Comparison of ENCODE assay signal across 20 cellular contexts in genomic region chr16:1323296-1324239, GRCh38. TPM values are rescaled to one million over a fixed set of nuclear protein-coding genes. Genes with fewer than 3 reads are reported as not detected.
DNase-seq lines count a peak whose midpoint lies in the region; ATAC-seq and TF ChIP-seq lines count a peak whose summit lies in the region.
"Had no signal": no experiment of that assay in that cellular context is flagged by ENCODE, and none has a peak within 500 bp of the region (broad histone marks: within the 10 kb centered on the region; RNA-seq: fewer than 3 reads in every experiment).

No MANE protein-coding gene starts in this region.

- H3K9me2 ChIP-seq in PC-3 (replicated peaks; ENCODE audit: low read length): no peaks in the 10 kb centered on the region
- H3K9me2 ChIP-seq: SK-N-SH had no signal

- BruUV-seq in Caco-2 (replicated peaks; lab: Mats Ljungman, UMichigan) (no TSS peak), PC-3 (replicated peaks; lab: Mats Ljungman, UMichigan) (no TSS peak)

- no peaks in the 10 kb centered on the region for H3K9me3 ChIP-seq in fibroblast of lung (ENCODE audit: control insufficient read depth, insufficient read depth, low read depth, low read length)
- no peaks in the 10 kb centered on the region for H3K9me3 ChIP-seq in Caco-2
- no peaks in the 10 kb centered on the region for H3K9me3 ChIP-seq in PC-3 (ENCODE audit: low read length)
- H3K9me3 ChIP-seq: ascending aorta, SK-N-SH had no signal

- POLR2A ChIA-PET in Caco-2 (lab: Charles Lee): no interaction called here
- POLR2A ChIA-PET in PC-3 (lab: Charles Lee; ENCODE audit: unreplicated experiment): no interaction called here

- no peaks in the 10 kb centered on the region for H3K4me1 ChIP-seq in fibroblast of lung (ENCODE audit: control insufficient read depth, extremely low read depth, insufficient read depth, low read length)
- no peaks in the 10 kb centered on the region for H3K4me1 ChIP-seq in Caco-2
- H3K4me1 ChIP-seq in PC-3 (ENCODE audit: insufficient read depth, low read length): no peaks in the 10 kb centered on the region
- H3K4me1 ChIP-seq: ascending aorta had no signal

- H2AFZ ChIP-seq in fibroblast of lung (ENCODE audit: low read length) (no peak overlapping the region), PC-3 (ENCODE audit: low read length) (no peak overlapping the region)

- H3K4me2 ChIP-seq in fibroblast of lung (ENCODE audit: extremely low read depth, insufficient read depth, low read length) (no peak overlapping the region), PC-3 (ENCODE audit: low read length) (no peak overlapping the region)
- H3K4me2 ChIP-seq: SK-N-SH had no signal

- H3K4me1 Mint-ChIP-seq in Caco-2 (ENCODE audit: low read depth, unreplicated experiment): no peaks in the 10 kb centered on the region

- H3K27me3 Mint-ChIP-seq in Caco-2 (ENCODE audit: insufficient read depth, unreplicated experiment): no peaks in the 10 kb centered on the region

- TF ChIP-seq CTCF in fibroblast of lung (conservative IDR thresholded peaks at IDR 0.05 in 1 of 2, IDR thresholded peaks at IDR 0.05 in 1 of 2; ENCODE audit: low read depth in 1 of 2, low read length in 2 of 2) (no peak), Caco-2 (IDR thresholded peaks at IDR 0.05; ENCODE audit: insufficient read depth in 1 of 2, low read depth in 1 of 2, low read length in 1 of 2, severe bottlenecking in 1 of 2, unreplicated experiment in 1 of 2) (no peak), PC-3 (conservative IDR thresholded peaks at IDR 0.05; ENCODE audit: low read depth, low read length) (no peak)

- CTCF ChIA-PET in Caco-2 (lab: Charles Lee): interaction anchor here (0.7 kb wide), 1 partner anchor 230 kb away, joined by 3 read pairs; no protein-coding TSS in a partner anchor
- CTCF ChIA-PET in PC-3 (lab: Charles Lee): no interaction called here

- peak in 10 of 14 donors; percentile 2 to 52 (median 25) for DNase-seq in C1 segment of cervical spinal cord (lab: John Stamatoyannopoulos, UW)
- peak; percentile 66 for DNase-seq in NCI-H2196 treated with DMSO at 0.1 percent for 48 hours (lab: John Stamatoyannopoulos, UW; ENCODE audit: unreplicated experiment)
- no peak for DNase-seq in fibroblast of lung (ENCODE audit: low read depth in 2 of 2)
- DNase-seq in nucleus accumbens (lab: John Stamatoyannopoulos, UW): peak in 35 of 56 donors; percentile 1 to 75 (median 33)
- DNase-seq in Caco-2: no peak
- no peak for DNase-seq in PC-3
- no peak for DNase-seq in NCI-H128 (lab: John Stamatoyannopoulos, UW; ENCODE audit: unreplicated experiment)
- no peak for DNase-seq in NK-92 treated with Interleukin-12 subunit alpha and Interleukin-12 subunit beta, amount 100 ng/mL, for 24 hours (lab: John Stamatoyannopoulos, UW)
- DNase-seq: activated CD4-positive, CD25-positive, alpha-beta regulatory T cell treated with anti-CD3 and anti-CD28 coated beads, Interleukin-2, amount 50 U/mL, for 72 hours; activated gamma-delta T cell; GDM1; immature natural killer cell; NCI-H1930; NCI-H510A treated with DMSO at 0.1 percent for 48 hours; nephron progenitor cell; SK-N-SH; stimulated activated CD4-positive, alpha-beta T cell treated with anti-CD3 and anti-CD28 coated beads, Interleukin-1b, Interleukin-23, amount 100 ng/mL, for 48 hours had no signal

- no peak for ATAC-seq in PC-3
- ATAC-seq: sciatic nerve had no signal

- intact Hi-C loops in Caco-2 (cut with micrococcal nuclease; ENCODE audit: unreplicated experiment) (no loop called here), PC-3 (cut with micrococcal nuclease) (no loop called here)

- no peak overlapping the region for H3K4me3 Mint-ChIP-seq in Caco-2 (ENCODE audit: unreplicated experiment)
- H3K4me3 Mint-ChIP-seq: immature natural killer cell, nephron progenitor cell had no signal

- H3K27me3 ChIP-seq in fibroblast of lung (ENCODE audit: control insufficient read depth, insufficient read depth, low read length) (no peaks in the 10 kb centered on the region), Caco-2 (replicated peaks; ENCODE audit: control insufficient read depth, insufficient read depth, low read length) (no peaks in the 10 kb centered on the region), PC-3 (ENCODE audit: low read length) (no peaks in the 10 kb centered on the region)
- H3K27me3 ChIP-seq: ascending aorta had no signal

- peak overlapping the region; percentile 44 for H3K27ac ChIP-seq in fibroblast of lung (ENCODE audit: insufficient read depth, low read length)
- no peak overlapping the region for H3K27ac ChIP-seq in PC-3 (ENCODE audit: low read length)
- H3K27ac ChIP-seq: ascending aorta, epithelial cell of prostate had no signal

- no peak overlapping the region for H3K4me3 ChIP-seq in fibroblast of lung (replicated peaks in 1 of 4; ENCODE audit: control extremely low read depth in 1 of 4, insufficient read depth in 1 of 4, low read depth in 3 of 4, low read length in 4 of 4)
- no peak overlapping the region for H3K4me3 ChIP-seq in Caco-2 (ENCODE audit: low read depth, low read length)
- no peak overlapping the region for H3K4me3 ChIP-seq in PC-3 (ENCODE audit: low read length)
- H3K4me3 ChIP-seq: ascending aorta had no signal

- H3K27ac Mint-ChIP-seq in Caco-2 (ENCODE audit: unreplicated experiment): no peak overlapping the region

- H3K9me3 Mint-ChIP-seq in Caco-2 (ENCODE audit: unreplicated experiment): no peaks in the 10 kb centered on the region
- H3K9me3 Mint-ChIP-seq: immature natural killer cell, nephron progenitor cell had no signal

- no peaks in the 10 kb centered on the region for H3F3A ChIP-seq in PC-3 (ENCODE audit: low read length, unreplicated experiment)

- H4K20me1 ChIP-seq in fibroblast of lung (ENCODE audit: control insufficient read depth, extremely low read depth, insufficient read depth, low read length): no peaks in the 10 kb centered on the region
- H4K20me1 ChIP-seq in PC-3 (ENCODE audit: low read length): no peaks in the 10 kb centered on the region

- peaks cover 39% of the 10 kb centered on the region for H3K36me3 Mint-ChIP-seq in Caco-2 (ENCODE audit: insufficient read depth, unreplicated experiment)

- no peak overlapping the region for H3K9ac ChIP-seq in fibroblast of lung (ENCODE audit: insufficient read depth, low read length)
- H3K9ac ChIP-seq in PC-3 (ENCODE audit: low read length): no peak overlapping the region
- H3K9ac ChIP-seq: SK-N-SH had no signal

- H3K79me2 ChIP-seq in fibroblast of lung (ENCODE audit: control insufficient read depth, insufficient read depth, low read length) (peaks cover 8% of the 10 kb centered on the region), PC-3 (ENCODE audit: low read length) (no peaks in the 10 kb centered on the region)

- peaks cover 34% of the 10 kb centered on the region for H3K36me3 ChIP-seq in fibroblast of lung (ENCODE audit: control insufficient read depth, insufficient read depth, low read length)
- H3K36me3 ChIP-seq in Caco-2 (ENCODE audit: control insufficient read depth, insufficient read depth, low read length): peaks cover 4% of the 10 kb centered on the region
- peaks cover 4% of the 10 kb centered on the region; the same call in 1 of the 2 replicates for H3K36me3 ChIP-seq in PC-3 (ENCODE audit: low read depth, low read length)

RNA-seq across cellular contexts. Expression of gene BAIAP3, which starts 9.9 kb away (rescaled TPM):
- 0.26 and 0.83 TPM in 2 replicates for total RNA-seq in fibroblast of lung
- polyA plus RNA-seq in fibroblast of lung: 0.19 and 0.22 TPM in 2 replicates
- 0.58 and 0.73 TPM in 2 replicates for polyA plus RNA-seq in fibroblast of lung (2012)
- polyA minus RNA-seq in fibroblast of lung (ENCODE audit: low replicate concordance): 0.11 and 2.9 TPM in 2 replicates
- 4.2 and 5.0 TPM in 2 replicates for total RNA-seq in Caco-2 (2022)
- 13.1 and 18.2 TPM in 2 replicates for total RNA-seq in PC-3 (2014; rRNA removed)

RNA-seq across cellular contexts. Expression of gene UBE2I, which starts 14.1 kb away (rescaled TPM):
- total RNA-seq in fibroblast of lung: 42.1 and 44.4 TPM in 2 replicates
- polyA plus RNA-seq in fibroblast of lung: 142 and 202 TPM in 2 replicates
- 119 and 157 TPM in 2 replicates for polyA plus RNA-seq in fibroblast of lung (2012)
- 27.7 and 27.9 TPM in 2 replicates for polyA minus RNA-seq in fibroblast of lung (ENCODE audit: low replicate concordance)
- total RNA-seq in Caco-2 (2022): 178 and 199 TPM in 2 replicates
- total RNA-seq in PC-3 (2014; rRNA removed): 71.3 and 116 TPM in 2 replicates

RNA-seq across cellular contexts. Expression of gene TSR3, which starts 28.1 kb away (rescaled TPM):
- 74.7 and 77.6 TPM in 2 replicates for total RNA-seq in fibroblast of lung
- polyA plus RNA-seq in fibroblast of lung: 36.2 and 41.9 TPM in 2 replicates
- polyA plus RNA-seq in fibroblast of lung (2012): 65.9 and 94.7 TPM in 2 replicates
- 23.6 and 25.5 TPM in 2 replicates for polyA minus RNA-seq in fibroblast of lung (ENCODE audit: low replicate concordance)
- 48.3 and 48.6 TPM in 2 replicates for total RNA-seq in Caco-2 (2022)
- total RNA-seq in PC-3 (2014; rRNA removed): 117 and 142 TPM in 2 replicates

RNA-seq across cellular contexts. Expression of gene GNPTG, which starts 28.2 kb away (rescaled TPM):
- total RNA-seq in fibroblast of lung (38.8 and 40.8 TPM in 2 replicates), Caco-2 (2022) (37.3 and 37.6 TPM in 2 replicates), PC-3 (2014; rRNA removed) (36.0 and 36.3 TPM in 2 replicates)
- polyA plus RNA-seq in fibroblast of lung: 43.2 and 44.6 TPM in 2 replicates
- polyA plus RNA-seq in fibroblast of lung (2012): 39.7 and 43.4 TPM in 2 replicates
- polyA minus RNA-seq in fibroblast of lung (ENCODE audit: low replicate concordance): 12.8 and 47.4 TPM in 2 replicates

Comparison
In these comparisons a context has a peak if more than half of its experiments do, and no peak if none do; other contexts are left out.
1. DNase-seq: peak in C1 segment of cervical spinal cord (10 of 14), NCI-H2196 treated with DMSO at 0.1 percent for 48 hours (single experiment) and nucleus accumbens (35 of 56); none in fibroblast of lung (0 of 2), Caco-2 (0 of 2), PC-3 (single experiment), NCI-H128 (single experiment) and NK-92 treated with Interleukin-12 subunit alpha and Interleukin-12 subunit beta, amount 100 ng/mL, for 24 hours (single experiment).